In the genomic region with DNA sequence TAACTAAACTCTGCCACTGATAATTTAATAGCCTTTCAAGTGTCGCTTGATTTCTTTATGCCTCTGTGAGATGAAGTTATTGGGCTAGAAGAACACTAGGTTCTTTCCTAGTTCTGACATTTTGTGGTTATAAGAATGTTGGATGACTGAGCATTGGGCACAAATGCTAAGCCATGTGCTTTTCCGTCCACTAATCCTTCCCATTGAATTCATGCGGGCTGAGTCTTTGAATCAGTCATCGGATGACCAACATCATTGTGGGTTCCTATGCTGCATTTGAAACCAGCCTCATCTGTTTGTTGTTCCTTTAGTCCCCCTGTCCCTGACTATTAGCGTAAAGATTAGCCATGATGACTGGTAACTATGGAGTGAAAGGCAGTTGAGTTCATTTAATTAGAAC, we compare ENCODE assay signal across 1 cellular context.
TF ChIP-seq lines count a peak whose summit lies in the region.

No MANE protein-coding gene starts in this region.

TF ChIP-seq in H1, 55 proteins besides CTCF, POLR2A, EP300 and RAD21:
- TF ChIP-seq, protein P1, sequence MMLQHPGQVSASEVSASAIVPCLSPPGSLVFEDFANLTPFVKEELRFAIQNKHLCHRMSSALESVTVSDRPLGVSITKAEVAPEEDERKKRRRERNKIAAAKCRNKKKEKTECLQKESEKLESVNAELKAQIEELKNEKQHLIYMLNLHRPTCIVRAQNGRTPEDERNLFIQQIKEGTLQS (IDR thresholded peaks at IDR 0.05; ENCODE audit: insufficient read depth, low read depth, low read length), result no peak
- TF ChIP-seq CHD2 (IDR thresholded peaks at IDR 0.05; ENCODE audit: low read length) (no peak), HDAC2 (IDR thresholded peaks at IDR 0.05; ENCODE audit: borderline replicate concordance in 1 of 2, low read depth in 2 of 2, low read length in 2 of 2) (no peak), RBBP5 (IDR thresholded peaks at IDR 0.05; ENCODE audit: borderline replicate concordance, low read depth, low read length) (no peak), TBP (IDR thresholded peaks at IDR 0.05; ENCODE audit: low read depth, low read length) (no peak), POU5F1 (IDR thresholded peaks at IDR 0.05; ENCODE audit: low read depth, low read length) (no peak), GTF2F1 (IDR thresholded peaks at IDR 0.05; ENCODE audit: borderline replicate concordance, low read depth, low read length) (no peak), CHD1 (IDR thresholded peaks at IDR 0.05; ENCODE audit: low read depth, low read length) (no peak), SRF (IDR thresholded peaks at IDR 0.05; ENCODE audit: low read depth, low read length) (no peak), CBX5 (IDR thresholded peaks at IDR 0.05; ENCODE audit: low read depth, low read length) (no peak), KDM5A (IDR thresholded peaks at IDR 0.05; ENCODE audit: low read length) (no peak), SIN3A (conservative IDR thresholded peaks at IDR 0.05 in 1 of 2, IDR thresholded peaks at IDR 0.05 in 1 of 2; ENCODE audit: low read depth in 1 of 2, low read length in 2 of 2) (no peak), BCL11A (IDR thresholded peaks at IDR 0.05; ENCODE audit: low read depth in 2 of 2, low read length in 2 of 2) (no peak)
- TF ChIP-seq, protein P2, sequence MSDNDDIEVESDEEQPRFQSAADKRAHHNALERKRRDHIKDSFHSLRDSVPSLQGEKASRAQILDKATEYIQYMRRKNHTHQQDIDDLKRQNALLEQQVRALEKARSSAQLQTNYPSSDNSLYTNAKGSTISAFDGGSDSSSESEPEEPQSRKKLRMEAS (IDR thresholded peaks at IDR 0.05), result no peak
